ENCODE assay signal across 9 cellular contexts in genomic region chr9:79764377-79764776, GRCh38.
A peak's percentile ranks its signal among the peaks of the same experiment; 100 is the strongest.
DNase-seq lines count a peak whose midpoint lies in the region; ATAC-seq and TF ChIP-seq lines count a peak whose summit lies in the region.
"Had no signal": no experiment of that assay in that cellular context is flagged by ENCODE, and none has a peak within 500 bp of the region (broad histone marks: within the 10 kb centered on the region; RNA-seq: fewer than 3 reads in every experiment).

No MANE protein-coding gene starts in this region.

- no peak overlapping the region for H3K4me3 ChIP-seq in lung

- peaks cover 0 to 2% of the 10 kb centered on the region in 2 donors for H3K4me1 ChIP-seq in lung (ENCODE audit: control insufficient read depth in 2 of 2, insufficient read depth in 2 of 2, low read length in 2 of 2)

- peak; percentile 27 for ATAC-seq in lung (ENCODE audit: insufficient read depth, low FRiP score)

- H3K27ac ChIP-seq in lung (ENCODE audit: low read depth in 1 of 2, low read length in 1 of 2) = no peak overlapping the region

- no peak for TF ChIP-seq CTCF in lung (IDR thresholded peaks at IDR 0.05; ENCODE audit: control extremely low read depth, extremely low read depth)

- WGBS in lung, 2 donors = 51 to 71% methylated on average over 3 of the region's 3 CpGs

- H3K36me3 ChIP-seq in lung (ENCODE audit: control insufficient read depth in 2 of 2, insufficient read depth in 2 of 2, low read length in 2 of 2) = no peaks in the 10 kb centered on the region

- H3K27me3 ChIP-seq in lung (ENCODE audit: control insufficient read depth, insufficient read depth) = no peaks in the 10 kb centered on the region

- DNase-seq in HT1080 (ENCODE audit: low read depth) (peak; percentile 55), cerebellar cortex (ENCODE audit: low spot score) (peak; percentile 49), lung (ENCODE audit: low spot score) (no peak), ureter (ENCODE audit: low spot score) (peak; percentile 59), D341Med (ENCODE audit: low spot score) (no peak), amygdala (lab: John Stamatoyannopoulos, UW) (no peak)
- no peak for DNase-seq in activated effector memory CD4-positive, alpha-beta T cell treated with Interleukin-2 at 50 U/mL for 16 hours
- DNase-seq: erythroblast, NCI-H2029 had no signal

- H3K9me3 ChIP-seq in lung (ENCODE audit: control insufficient read depth in 2 of 2, insufficient read depth in 1 of 2, low read length in 1 of 2) = no peaks in the 10 kb centered on the region

Comparison
In these comparisons a context has a peak if more than half of its experiments do, and no peak if none do; other contexts are left out.
1. DNase-seq: peak in HT1080 (single experiment), cerebellar cortex (single experiment) and ureter (single experiment); none in lung (single experiment), D341Med (single experiment), activated effector memory CD4-positive, alpha-beta T cell treated with Interleukin-2 at 50 U/mL for 16 hours (single experiment) and amygdala (0 of 56).